Comparison of ENCODE assay signal across 9 cellular contexts in genomic region chr12:93777249-93777648, GRCh38.
DNase-seq lines count a peak whose midpoint lies in the region; ATAC-seq and TF ChIP-seq lines count a peak whose summit lies in the region.
"Had no signal": no experiment of that assay in that cellular context is flagged by ENCODE, and none has a peak within 500 bp of the region (broad histone marks: within the 10 kb centered on the region; RNA-seq: fewer than 3 reads in every experiment).

No MANE protein-coding gene starts in this region.

- TF ChIP-seq CTCF in omental fat pad (IDR thresholded peaks at IDR 0.05), result no peak

- DNase-seq in SK-MEL-5 (ENCODE audit: low read depth, low spot score) (peak; percentile 91), fibroblast of peridontal ligament (ENCODE audit: extremely low read depth) (peak; percentile 75), omental fat pad (ENCODE audit: low spot score) (no peak), islet precursor cell (no peak), HuH-7 (ENCODE audit: low spot score) (no peak)
- DNase-seq in effector CD4-positive, alpha-beta T cell, result no peak
- no peak for DNase-seq in activated effector memory CD4-positive, alpha-beta T cell treated with anti-CD3 and anti-CD28 coated beads, Interleukin-2, amount 50 U/mL, for 16 hours
- DNase-seq: NCI-H146 had no signal

- peaks cover 10% of the 10 kb centered on the region for H3K79me2 ChIP-seq in ACC112 (ENCODE audit: control insufficient read depth, insufficient read depth, low read length, unreplicated experiment)

- H3K4me1 ChIP-seq in ACC112 (ENCODE audit: control insufficient read depth, insufficient read depth, low read length, unreplicated experiment), result peaks cover 53% of the 10 kb centered on the region

- H2AFZ ChIP-seq in ACC112 (ENCODE audit: low read length, unreplicated experiment), result peak overlapping the region; percentile 8

- in situ Hi-C loops in SK-MEL-5 (cut with HindIII; ENCODE audit: low pct_unique_long_range_greater_than_20kb, low sequenced_read_pairs), result no loop called here

- H3K36me3 ChIP-seq in ACC112 (ENCODE audit: insufficient read depth, low read length), result no peaks in the 10 kb centered on the region

- peak; percentile 19 for ATAC-seq in omental fat pad (ENCODE audit: low FRiP score)

- H3K4me3 ChIP-seq in ACC112 (ENCODE audit: low read depth, low read length), result peak overlapping the region; percentile 59; the same call in 1 of the 2 replicates

- H3K27ac ChIP-seq in ACC112 (ENCODE audit: low read depth, low read length), result peak overlapping the region; percentile 89

- H3K27me3 ChIP-seq in ACC112 (ENCODE audit: insufficient read depth, low read length), result no peaks in the 10 kb centered on the region

Comparison
In these comparisons a context has a peak if more than half of its experiments do, and no peak if none do; other contexts are left out.
1. DNase-seq: peak in SK-MEL-5 (single experiment) and fibroblast of peridontal ligament (single experiment); none in omental fat pad (single experiment), islet precursor cell (single experiment), effector CD4-positive, alpha-beta T cell (single experiment), HuH-7 (single experiment) and activated effector memory CD4-positive, alpha-beta T cell treated with anti-CD3 and anti-CD28 coated beads, Interleukin-2, amount 50 U/mL, for 16 hours (single experiment).